ENCODE assay signal across 8 cellular contexts in the genomic region with DNA sequence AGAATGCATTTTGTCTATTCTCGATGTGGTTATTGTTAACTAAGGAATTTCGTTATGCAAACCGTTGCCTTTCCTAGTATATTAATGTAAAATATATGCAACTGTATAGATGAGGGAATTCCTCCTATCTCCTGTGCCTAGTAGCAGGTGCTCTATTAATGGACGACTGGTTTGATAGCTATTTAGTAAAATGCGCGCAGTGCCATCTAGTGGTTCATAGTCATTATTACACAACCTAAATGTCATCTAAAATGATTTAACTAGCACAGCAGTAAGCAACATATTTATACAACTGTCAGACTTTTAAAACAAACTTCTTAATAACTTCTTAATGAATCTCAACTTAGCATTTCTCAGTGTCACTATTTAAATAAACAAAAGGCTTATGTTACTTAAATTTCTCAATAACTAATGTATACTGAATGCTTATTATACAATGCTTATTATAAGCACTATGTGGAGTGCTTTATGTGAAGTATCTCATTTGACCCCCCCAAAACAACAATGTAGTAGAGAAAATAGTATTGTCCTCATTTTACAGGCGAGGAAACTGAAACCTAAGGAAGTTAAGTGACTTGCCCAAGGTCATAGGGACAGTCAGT.
DNase-seq lines count a peak whose midpoint lies in the region; ATAC-seq and TF ChIP-seq lines count a peak whose summit lies in the region.

No MANE protein-coding gene starts in this region.

- intact Hi-C loops in heart right ventricle (cut with DNase I) (loop anchor here (1.0 to 10.0 kb wide), 16 partner anchors 73 to 666 kb away; a partner anchor contains a TSS), sigmoid colon (cut with DNase I) (loop anchor here (2.0 to 10.0 kb wide), 3 partner anchors 127 to 433 kb away; no protein-coding TSS in a partner anchor)

- DNase-seq in DND-41: peak; percentile 32
- peak; percentile 31 for DNase-seq in HPDE6-E6E7 (ENCODE audit: extremely low spot score)
- peak; percentile 91 for DNase-seq in NCI-H69 (lab: John Stamatoyannopoulos, UW)
- peak; percentile 60 for DNase-seq in amniotic epithelial cell (ENCODE audit: low read depth)
- DNase-seq in heart right ventricle: peak in 1 of 2 donors; percentile 40
- no peak for DNase-seq in sigmoid colon
- DNase-seq in NK-92 treated with Interleukin-12 subunit alpha and Interleukin-12 subunit beta, amount 100 ng/mL, for 24 hours (lab: John Stamatoyannopoulos, UW): no peak

- H2AFZ ChIP-seq in DND-41 (ENCODE audit: low read depth, low read length): no peak overlapping the region

- no peaks in the 10 kb centered on the region for H3K79me2 ChIP-seq in DND-41 (ENCODE audit: insufficient read depth, low read length)

- H3K27ac ChIP-seq in DND-41 (ENCODE audit: low read length) (no peak overlapping the region), heart right ventricle (no peak overlapping the region), sigmoid colon (no peak overlapping the region)

- H3K4me3 ChIP-seq in DND-41 (ENCODE audit: low read depth in 1 of 2, low read length in 2 of 2): no peak overlapping the region
- no peak overlapping the region for H3K4me3 ChIP-seq in heart right ventricle
- H3K4me3 ChIP-seq in sigmoid colon: no peak overlapping the region

- peaks cover 2% of the 10 kb centered on the region; the same call in 1 of the 2 replicates for H3K4me1 ChIP-seq in DND-41 (ENCODE audit: insufficient read depth, low read length)
- peaks cover 0 to 5% (median 0%) of the 10 kb centered on the region in 9 donors for H3K4me1 ChIP-seq in heart right ventricle
- peaks cover 0 to 9% (median 2%) of the 10 kb centered on the region in 4 donors for H3K4me1 ChIP-seq in sigmoid colon

- H3K27me3 ChIP-seq in DND-41 (ENCODE audit: insufficient read depth, low read length, poor library complexity): peaks cover 14% of the 10 kb centered on the region
- no peaks in the 10 kb centered on the region for H3K27me3 ChIP-seq in heart right ventricle
- no peaks in the 10 kb centered on the region for H3K27me3 ChIP-seq in sigmoid colon

- H3K4me2 ChIP-seq in DND-41 (ENCODE audit: insufficient read depth, low read length): no peak overlapping the region

- TF ChIP-seq EP300 in sigmoid colon (IDR thresholded peaks at IDR 0.05): no peak

- TF ChIP-seq POLR2A in sigmoid colon (IDR thresholded peaks at IDR 0.05): no peak

- no peaks in the 10 kb centered on the region for H3K36me3 ChIP-seq in DND-41 (ENCODE audit: insufficient read depth, low read length)
- H3K36me3 ChIP-seq in heart right ventricle: no peaks in the 10 kb centered on the region
- H3K36me3 ChIP-seq in sigmoid colon: no peaks in the 10 kb centered on the region

- H3K9me3 ChIP-seq in DND-41 (ENCODE audit: insufficient read depth, low read length, severe bottlenecking): no peaks in the 10 kb centered on the region
- peaks cover 0 to 4% (median 0%) of the 10 kb centered on the region in 11 donors for H3K9me3 ChIP-seq in heart right ventricle
- no peaks in the 10 kb centered on the region for H3K9me3 ChIP-seq in sigmoid colon

- H4K20me1 ChIP-seq in DND-41 (ENCODE audit: insufficient read depth, low read length): no peaks in the 10 kb centered on the region

- ATAC-seq in DND-41 (ENCODE audit: insufficient read depth, low read depth) (peak; percentile 80), GM19467 (IDR thresholded peaks at IDR 0.05; ENCODE audit: unreplicated experiment) (peak; percentile 83), heart right ventricle (peak in 5 of 8 donors; percentile 66 to 74 (median 70))

- no peak overlapping the region for H3K9ac ChIP-seq in DND-41 (ENCODE audit: low read depth, low read length)

- peak; percentile 79 for TF ChIP-seq CTCF in DND-41 (IDR thresholded peaks at IDR 0.05; ENCODE audit: borderline replicate concordance, extremely low read depth, low read length, poor library complexity, severe bottlenecking)
- TF ChIP-seq CTCF in heart right ventricle (IDR thresholded peaks at IDR 0.05): peak; percentile 68 to 84 (median 77)
- TF ChIP-seq CTCF in sigmoid colon (IDR thresholded peaks at IDR 0.05): peak; percentile 36 to 71 (median 66)

- 10 to 15% methylated on average over 7 of the region's 7 CpGs for WGBS in heart right ventricle, 2 donors
- WGBS in sigmoid colon, 2 donors: 9 to 12% methylated on average over 7 of the region's 7 CpGs

Comparison
In these comparisons a context has a peak if more than half of its experiments do, and no peak if none do; other contexts are left out.
1. DNase-seq: peak in DND-41 (single experiment), HPDE6-E6E7 (single experiment), NCI-H69 (single experiment) and amniotic epithelial cell (single experiment); none in sigmoid colon (single experiment) and NK-92 treated with Interleukin-12 subunit alpha and Interleukin-12 subunit beta, amount 100 ng/mL, for 24 hours (single experiment).
2. Peak in every context shown above with its lines, with median percentiles within 50 percentile points of each other: ATAC-seq and CTCF ChIP-seq.